In the genomic region with DNA sequence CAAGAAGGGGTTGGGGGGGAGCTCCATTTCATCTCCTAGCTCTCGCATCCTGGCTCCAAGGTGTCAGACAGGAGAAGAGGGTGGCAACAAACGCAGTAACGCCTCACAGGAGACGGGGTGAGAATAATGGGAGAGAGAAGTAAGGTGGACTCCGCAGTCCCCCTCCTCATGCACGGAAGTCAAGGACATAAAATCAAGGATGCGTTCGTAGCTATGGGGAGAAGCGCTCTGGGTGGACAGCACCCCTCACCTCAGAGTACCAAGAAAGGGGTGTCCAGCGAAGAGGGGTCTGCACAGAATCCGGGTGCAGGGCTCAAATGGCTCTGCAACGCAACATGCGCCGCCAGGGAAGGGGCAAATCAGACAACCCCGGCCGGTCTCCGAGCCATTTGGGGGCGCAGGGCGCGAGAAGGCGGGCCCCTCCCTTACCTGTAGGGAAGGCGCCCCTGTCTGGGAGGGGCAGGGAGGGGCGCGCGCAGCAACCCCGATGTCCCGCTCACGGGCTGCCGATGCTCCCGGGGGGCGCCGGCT, we compare ENCODE assay signal across 8 cellular contexts.
DNase-seq lines count a peak whose midpoint lies in the region; ATAC-seq and TF ChIP-seq lines count a peak whose summit lies in the region.

No MANE protein-coding gene starts in this region.

- H3K27ac ChIP-seq in WERI-Rb-1 = peak overlapping the region; percentile 83
- peak overlapping the region; percentile 78 for H3K27ac ChIP-seq in parathyroid adenoma

- peak overlapping the region; percentile 83 for H3K4me3 ChIP-seq in WERI-Rb-1 (ENCODE audit: low read depth, low read length)
- H3K4me3 ChIP-seq in parathyroid adenoma (ENCODE audit: low read depth, low read length) = peak overlapping the region; percentile 97

- peak overlapping the region; percentile 98 for H3K9ac ChIP-seq in parathyroid adenoma

- TF ChIP-seq POLR2A in erythroblast (IDR thresholded peaks at IDR 0.05; ENCODE audit: low read length) = no peak

- H3K36me3 ChIP-seq in WERI-Rb-1 (peaks cover 16% of the 10 kb centered on the region), parathyroid adenoma (ENCODE audit: control insufficient read depth, insufficient read depth, low read length) (no peaks in the 10 kb centered on the region)

- TF ChIP-seq CTCF in WERI-Rb-1 (IDR thresholded peaks at IDR 0.05; ENCODE audit: low read depth, low read length) (no peak), parathyroid adenoma (IDR thresholded peaks at IDR 0.05) (no peak), GM13976 (IDR thresholded peaks at IDR 0.05; ENCODE audit: borderline replicate concordance, control extremely low read depth, extremely low read depth, insufficient read depth, missing control alignments) (no peak)

- H3K9me3 ChIP-seq in WERI-Rb-1 (ENCODE audit: severe bottlenecking) (no peaks in the 10 kb centered on the region), parathyroid adenoma (ENCODE audit: control insufficient read depth, low read length) (no peaks in the 10 kb centered on the region)

- H3K4me1 ChIP-seq in parathyroid adenoma = peaks cover 9% of the 10 kb centered on the region

- ATAC-seq in GM18519 (IDR thresholded peaks at IDR 0.05; ENCODE audit: low FRiP score, unreplicated experiment) (peak; percentile 19), HG02870 (IDR thresholded peaks at IDR 0.05; ENCODE audit: unreplicated experiment) (peak; percentile 6)

- in situ Hi-C loops in GM13976 (cut with MboI; ENCODE audit: low sequenced_read_pairs, unreplicated experiment) = no loop called here

- peak overlapping the region; percentile 90 for H2AFZ ChIP-seq in parathyroid adenoma

- DNase-seq in WERI-Rb-1 (no peak), erythroblast (lab: John Stamatoyannopoulos, UW) (peak; percentile 46 to 61), NCI-H1092 (lab: John Stamatoyannopoulos, UW) (no peak), NCI-H226 (no peak), GM13976 (ENCODE audit: low spot score) (no peak)

- H3K27me3 ChIP-seq in WERI-Rb-1 (ENCODE audit: insufficient read depth, low read depth, severe bottlenecking) (no peaks in the 10 kb centered on the region), parathyroid adenoma (ENCODE audit: control insufficient read depth, insufficient read depth, low read length) (no peaks in the 10 kb centered on the region)

- peak overlapping the region; percentile 99 for H3K4me2 ChIP-seq in parathyroid adenoma (ENCODE audit: low read length)

- H3K79me2 ChIP-seq in parathyroid adenoma = peaks cover 25% of the 10 kb centered on the region

Comparison
In these comparisons a context has a peak if more than half of its experiments do, and no peak if none do; other contexts are left out.
1. DNase-seq: peak in erythroblast (2 of 2); none in WERI-Rb-1 (single experiment), NCI-H1092 (single experiment), NCI-H226 (single experiment) and GM13976 (single experiment).